In genomic region chr1:109791495-109792040, GRCh38 we compare ENCODE assay signal across 10 cellular contexts. TPM values are rescaled to one million over a fixed set of nuclear protein-coding genes. Genes with fewer than 3 reads are reported as not detected.
A peak's percentile ranks its signal among the peaks of the same experiment; 100 is the strongest.
DNase-seq lines count a peak whose midpoint lies in the region; ATAC-seq, FAIRE-seq and TF ChIP-seq lines count a peak whose summit lies in the region.
"Had no signal": no experiment of that assay in that cellular context is flagged by ENCODE, and none has a peak within 500 bp of the region (broad histone marks: within the 10 kb centered on the region; RNA-seq: fewer than 3 reads in every experiment).

No MANE protein-coding gene starts in this region.

- DNase-seq in activated CD4-positive, alpha-beta T cell treated with anti-CD3 and anti-CD28 coated beads, Interleukin-2, amount 10 ng/mL, durations not matched to agents 7 days and 5 days: no peak
- no peak for DNase-seq in activated CD4-positive, alpha-beta T cell treated with anti-CD3 and anti-CD28 coated beads for 4 hours
- DNase-seq in activated CD8-positive, alpha-beta memory T cell treated with anti-CD3 and anti-CD28 coated beads, Interleukin-2, amount 10 ng/mL, durations not matched to agents 7 days and 5 days: peak; percentile 38
- DNase-seq in kidney (peak; percentile 72), stomach (peak; percentile 23), epidermal melanocyte (ENCODE audit: insufficient read length, low spot score) (no peak), NCI-H2107 (lab: John Stamatoyannopoulos, UW) (no peak)
- DNase-seq: NCI-H1694 had no signal

- peak overlapping the region; percentile 94 for H3K27ac Mint-ChIP-seq in activated CD4-positive, alpha-beta T cell treated with anti-CD3 and anti-CD28 coated beads, Interleukin-2, amount 10 ng/mL, durations not matched to agents 7 days and 5 days
- H3K27ac Mint-ChIP-seq in activated CD8-positive, alpha-beta memory T cell treated with anti-CD3 and anti-CD28 coated beads, Interleukin-2, amount 10 ng/mL, durations not matched to agents 7 days and 5 days: peak overlapping the region; percentile 96

- no peaks in the 10 kb centered on the region for H3K9me3 Mint-ChIP-seq in activated CD4-positive, alpha-beta T cell treated with anti-CD3 and anti-CD28 coated beads, Interleukin-2, amount 10 ng/mL, durations not matched to agents 7 days and 5 days
- H3K9me3 Mint-ChIP-seq in activated CD8-positive, alpha-beta memory T cell treated with anti-CD3 and anti-CD28 coated beads, Interleukin-2, amount 10 ng/mL, durations not matched to agents 7 days and 5 days (ENCODE audit: low read depth): no peaks in the 10 kb centered on the region

- intact Hi-C loops in kidney (cut with DNase I): no loop called here
- intact Hi-C loops in stomach (cut with DNase I; ENCODE audit: low total_unique reads): no loop called here

- WGBS in stomach, 5 donors: 84 to 87% (median 86%) methylated on average over 7 to 9 of the region's 9 CpGs

- H3K36me3 ChIP-seq in kidney (ENCODE audit: control insufficient read depth in 1 of 2, insufficient read depth in 2 of 2, low read length in 2 of 2) (no peaks in the 10 kb centered on the region), stomach (no peaks in the 10 kb centered on the region)
- H3K36me3 ChIP-seq: SJCRH30 had no signal

- no peak for TF ChIP-seq EP300 in stomach (IDR thresholded peaks at IDR 0.05)

- no peaks in the 10 kb centered on the region for H3K9me3 ChIP-seq in kidney (ENCODE audit: control insufficient read depth in 1 of 2, low read length in 2 of 2)
- H3K9me3 ChIP-seq in stomach: no peaks in the 10 kb centered on the region
- H3K9me3 ChIP-seq: SJCRH30 had no signal

- TF ChIP-seq CTCF in kidney (IDR thresholded peaks at IDR 0.05; ENCODE audit: borderline replicate concordance, extremely low read depth, insufficient read depth) (no peak), stomach (IDR thresholded peaks at IDR 0.05) (no peak)

- peaks cover 80% of the 10 kb centered on the region for H3K4me1 Mint-ChIP-seq in activated CD4-positive, alpha-beta T cell treated with anti-CD3 and anti-CD28 coated beads, Interleukin-2, amount 10 ng/mL, durations not matched to agents 7 days and 5 days
- H3K4me1 Mint-ChIP-seq in activated CD8-positive, alpha-beta memory T cell treated with anti-CD3 and anti-CD28 coated beads, Interleukin-2, amount 10 ng/mL, durations not matched to agents 7 days and 5 days: peaks cover 90% of the 10 kb centered on the region

- H3K27ac ChIP-seq in kidney (ENCODE audit: low read depth in 2 of 2, low read length in 2 of 2): peak overlapping the region in 1 of 2 donors; percentile 17
- peak overlapping the region; percentile 20 to 66 (median 59) for H3K27ac ChIP-seq in stomach
- H3K27ac ChIP-seq: SJCRH30 had no signal

- peaks cover 7 to 32% of the 10 kb centered on the region in 2 donors for H3K4me1 ChIP-seq in kidney (ENCODE audit: control insufficient read depth in 1 of 2, insufficient read depth in 1 of 2, low read depth in 1 of 2, low read length in 2 of 2)
- H3K4me1 ChIP-seq in stomach: peaks cover 49 to 90% (median 52%) of the 10 kb centered on the region in 4 donors

- peaks cover 5% of the 10 kb centered on the region for H3K36me3 Mint-ChIP-seq in activated CD4-positive, alpha-beta T cell treated with anti-CD3 and anti-CD28 coated beads, Interleukin-2, amount 10 ng/mL, durations not matched to agents 7 days and 5 days (ENCODE audit: low read depth)
- no peaks in the 10 kb centered on the region for H3K36me3 Mint-ChIP-seq in activated CD8-positive, alpha-beta memory T cell treated with anti-CD3 and anti-CD28 coated beads, Interleukin-2, amount 10 ng/mL, durations not matched to agents 7 days and 5 days

- H3K4me3 Mint-ChIP-seq in activated CD4-positive, alpha-beta T cell treated with anti-CD3 and anti-CD28 coated beads, Interleukin-2, amount 10 ng/mL, durations not matched to agents 7 days and 5 days: no peak overlapping the region
- H3K4me3 Mint-ChIP-seq in activated CD8-positive, alpha-beta memory T cell treated with anti-CD3 and anti-CD28 coated beads, Interleukin-2, amount 10 ng/mL, durations not matched to agents 7 days and 5 days: no peak overlapping the region

- H3K4me3 ChIP-seq in kidney (ENCODE audit: low read length in 2 of 2): no peak overlapping the region
- no peak overlapping the region for H3K4me3 ChIP-seq in stomach
- H3K4me3 ChIP-seq: SJCRH30 had no signal

- no peaks in the 10 kb centered on the region for H3K27me3 ChIP-seq in stomach
- H3K27me3 ChIP-seq: SJCRH30 had no signal

- TF ChIP-seq POLR2A in stomach (IDR thresholded peaks at IDR 0.05): no peak

- CTCF ChIA-PET in activated CD4-positive, alpha-beta T cell treated with anti-CD3 and anti-CD28 coated beads, Interleukin-2, amount 10 ng/mL, durations not matched to agents 7 days and 5 days (lab: Charles Lee): interaction anchor here (0.5 to 25.5 kb wide), 19 partner anchors 10 to 692 kb away, joined by 3 to 475 read pairs (median 6); partner anchors contain the start of gene AHCYL1
- CTCF ChIA-PET in activated CD8-positive, alpha-beta memory T cell treated with anti-CD3 and anti-CD28 coated beads, Interleukin-2, amount 10 ng/mL, durations not matched to agents 7 days and 5 days (lab: Charles Lee): interaction anchor here (0.7 to 24.4 kb wide), 24 partner anchors 10 to 243 kb away, joined by 3 to 790 read pairs (median 5); partner anchors contain the start of genes AHCYL1, CSF1 and GNAI3

- peak overlapping the region in 1 of 2 donors; percentile 24 for H3K9ac ChIP-seq in kidney (ENCODE audit: low read length in 2 of 2)

- H3K27me3 Mint-ChIP-seq in activated CD4-positive, alpha-beta T cell treated with anti-CD3 and anti-CD28 coated beads, Interleukin-2, amount 10 ng/mL, durations not matched to agents 7 days and 5 days: no peaks in the 10 kb centered on the region
- H3K27me3 Mint-ChIP-seq in activated CD8-positive, alpha-beta memory T cell treated with anti-CD3 and anti-CD28 coated beads, Interleukin-2, amount 10 ng/mL, durations not matched to agents 7 days and 5 days: no peaks in the 10 kb centered on the region

- FAIRE-seq in kidney (lab: Jason Lieb, UNC): no peak

- POLR2A ChIA-PET in activated CD4-positive, alpha-beta T cell treated with anti-CD3 and anti-CD28 coated beads, Interleukin-2, amount 10 ng/mL, durations not matched to agents 7 days and 5 days (lab: Charles Lee): interaction anchor here (0.6 kb wide), 1 partner anchor 128 kb away, joined by 3 read pairs; no protein-coding TSS in a partner anchor

- no peak for ATAC-seq in activated CD8-positive, alpha-beta memory T cell treated with anti-CD3 and anti-CD28 coated beads, Interleukin-2, amount 10 ng/mL, durations not matched to agents 7 days and 5 days
- no peak for ATAC-seq in GM21423 (IDR thresholded peaks at IDR 0.05; ENCODE audit: unreplicated experiment)

RNA-seq across cellular contexts. Expression of gene EPS8L3, which starts 27.8 kb away (rescaled TPM):
- total RNA-seq in activated CD4-positive, alpha-beta T cell treated with anti-CD3 and anti-CD28 coated beads, Interleukin-2, amount 10 ng/mL, durations not matched to agents 7 days and 5 days: not detected
- total RNA-seq in activated CD8-positive, alpha-beta memory T cell treated with anti-CD3 and anti-CD28 coated beads, Interleukin-2, amount 10 ng/mL, durations not matched to agents 7 days and 5 days: not detected
- total RNA-seq in kidney: 1.8 TPM
- not detected for polyA plus RNA-seq in kidney (ENCODE audit: insufficient read depth, low read depth, low replicate concordance)
- 100 to 1,000 TPM in 2 of 5 donors, 10 to 100 TPM in 3; 22.3 to 299 (median 85.8) TPM for total RNA-seq in stomach
- polyA plus RNA-seq in stomach: 10 to 100 TPM in 1 of 3 donors, 1 to 10 TPM in 2; 9.5 to 40.9 (median 9.6) TPM
- total RNA-seq: SJCRH30 had no signal

RNA-seq across cellular contexts. Expression of gene GSTM3, which starts 50.7 kb away (rescaled TPM):
- 1 to 10 TPM; 6.3 to 8.2 TPM for total RNA-seq in activated CD4-positive, alpha-beta T cell treated with anti-CD3 and anti-CD28 coated beads, Interleukin-2, amount 10 ng/mL, durations not matched to agents 7 days and 5 days
- total RNA-seq in activated CD8-positive, alpha-beta memory T cell treated with anti-CD3 and anti-CD28 coated beads, Interleukin-2, amount 10 ng/mL, durations not matched to agents 7 days and 5 days: 1 to 10 TPM; 2.1 to 3.2 TPM
- total RNA-seq in kidney (54.7 TPM), stomach (100 to 1,000 TPM in 2 of 5 donors, 10 to 100 TPM in 3; 32.2 to 213 (median 84.6) TPM)
- polyA plus RNA-seq in kidney (ENCODE audit: insufficient read depth, low read depth, low replicate concordance) (405 TPM), stomach (100 to 1,000 TPM in 2 of 3 donors, 10 to 100 TPM in 1; 83.8 to 350 (median 194) TPM)

Comparison
In these comparisons a context has a peak if more than half of its experiments do, and no peak if none do; other contexts are left out.
1. DNase-seq: peak in activated CD8-positive, alpha-beta memory T cell treated with anti-CD3 and anti-CD28 coated beads, Interleukin-2, amount 10 ng/mL, durations not matched to agents 7 days and 5 days (single experiment), kidney (single experiment) and stomach (single experiment); none in activated CD4-positive, alpha-beta T cell treated with anti-CD3 and anti-CD28 coated beads, Interleukin-2, amount 10 ng/mL, durations not matched to agents 7 days and 5 days (single experiment), activated CD4-positive, alpha-beta T cell treated with anti-CD3 and anti-CD28 coated beads for 4 hours (0 of 2), epidermal melanocyte (single experiment) and NCI-H2107 (single experiment).